Comparison of ENCODE assay signal across 13 cellular contexts in the genomic region with DNA sequence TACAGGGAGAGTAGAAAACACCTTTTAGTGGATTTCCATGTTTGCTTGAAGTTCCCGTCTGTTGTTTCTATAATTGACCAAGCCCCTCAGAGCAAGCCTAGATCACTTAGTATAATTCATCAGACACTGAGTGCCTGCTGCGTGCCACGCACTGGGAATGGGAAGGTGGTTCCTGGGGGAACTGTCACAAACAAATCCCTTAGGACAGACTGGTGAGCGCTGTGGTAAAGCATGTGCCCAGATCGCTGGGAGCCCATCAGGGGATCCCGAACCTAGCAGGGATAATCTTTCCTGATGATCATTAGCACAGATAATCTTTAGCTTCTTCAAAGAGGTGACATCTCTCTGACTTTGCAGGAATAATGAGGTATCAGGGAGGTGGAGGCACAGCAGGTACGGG.
"Had no signal": no experiment of that assay in that cellular context is flagged by ENCODE, and none has a peak within 500 bp of the region (broad histone marks: within the 10 kb centered on the region; RNA-seq: fewer than 3 reads in every experiment).

No MANE protein-coding gene starts in this region.

- H3K4me1 ChIP-seq: foreskin keratinocyte, lower lobe of right lung, parathyroid adenoma had no signal

- H2AFZ ChIP-seq: parathyroid adenoma had no signal

- H3K4me3 ChIP-seq: lower lobe of right lung, smooth muscle cell had no signal

- H3K27me3 ChIP-seq: foreskin keratinocyte had no signal

- ATAC-seq: lower lobe of right lung had no signal

- H3K4me2 ChIP-seq: smooth muscle cell had no signal

- H3K9me3 ChIP-seq: lower lobe of right lung had no signal

- H3K27ac ChIP-seq: foreskin keratinocyte, lower lobe of right lung, parathyroid adenoma had no signal

- H3K9ac ChIP-seq: parathyroid adenoma had no signal

- DNase-seq: activated CD4-positive, alpha-beta T cell treated with anti-CD3 and anti-CD28 coated beads for 1 hour; activated CD4-positive, alpha-beta T cell treated with anti-CD3 and anti-CD28 coated beads, Interleukin-2, amount 50 U/mL, for 4 hours; activated T-cell treated with anti-CD3 and anti-CD28 coated beads for 4 hours; cortex of kidney; effector CD8-positive, alpha-beta T cell; foreskin keratinocyte; immature natural killer cell; lower lobe of right lung; stimulated activated CD4-positive, alpha-beta T cell treated with anti-CD3 and anti-CD28 coated beads, Interleukin-4, amount 100 ng/mL, for 4 hours; stimulated activated CD8-positive, alpha-beta memory T cell treated with anti-CD3 and anti-CD28 coated beads, Interleukin-4, amount 100 ng/mL, for 48 hours; stimulated activated naive CD4-positive, alpha-beta T cell treated with Interleukin-2 at 50 U/mL for 16 hours had no signal
